ENCODE assay signal across 8 cellular contexts in the genomic region with DNA sequence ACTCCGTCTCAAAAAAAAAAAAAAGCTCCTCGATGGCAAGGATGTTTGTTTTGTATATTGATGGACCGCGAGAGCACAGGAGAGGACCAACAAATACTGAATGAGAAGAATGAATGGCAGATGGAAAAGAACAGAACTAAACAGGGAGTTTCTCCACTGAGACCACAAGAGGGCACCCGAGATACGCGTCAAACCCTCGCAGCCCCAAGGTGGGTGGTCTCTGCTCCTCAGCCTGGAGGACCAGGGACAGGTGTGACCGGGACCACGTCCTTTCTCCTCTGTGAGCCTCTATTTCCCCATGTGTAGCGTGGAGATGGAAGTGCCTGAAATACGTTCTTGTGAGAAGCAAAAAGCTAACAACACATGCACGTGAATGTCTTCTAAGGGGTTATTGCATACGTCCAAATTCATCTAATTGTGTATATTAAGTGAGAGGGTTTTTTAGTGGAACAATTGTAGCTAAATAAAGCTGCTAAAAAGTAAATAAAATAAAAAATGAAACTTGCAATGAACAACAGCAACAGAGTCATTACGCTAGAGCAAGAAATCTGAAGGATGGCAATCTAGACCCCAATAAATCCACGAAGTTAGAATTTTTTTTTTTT. TPM values are rescaled to one million over a fixed set of nuclear protein-coding genes. Genes with fewer than 3 reads are reported as not detected.
DNase-seq lines count a peak whose midpoint lies in the region; ATAC-seq and TF ChIP-seq lines count a peak whose summit lies in the region.

No MANE protein-coding gene starts in this region.

- CTCF ChIA-PET in activated CD8-positive, alpha-beta T cell treated with anti-CD3 and anti-CD28 coated beads, Interleukin-2, amount 10 ng/mL, durations not matched to agents 7 days and 5 days (lab: Charles Lee) = interaction anchor here (0.8 to 4.8 kb wide), 17 partner anchors 9 to 435 kb away, joined by 3 to 48 read pairs (median 3); partner anchors contain the start of gene CDC42EP5

- POLR2A ChIA-PET in activated CD8-positive, alpha-beta T cell treated with anti-CD3 and anti-CD28 coated beads, Interleukin-2, amount 10 ng/mL, durations not matched to agents 7 days and 5 days (lab: Charles Lee) = no interaction called here

- H3K27ac Mint-ChIP-seq in activated CD8-positive, alpha-beta T cell treated with anti-CD3 and anti-CD28 coated beads, Interleukin-2, amount 10 ng/mL, durations not matched to agents 7 days and 5 days = no peak overlapping the region

- peak; percentile 81 for TF ChIP-seq CTCF in AG09309 (IDR thresholded peaks at IDR 0.05; ENCODE audit: control insufficient read depth, insufficient read depth, low read depth, low read length, missing control alignments)
- TF ChIP-seq CTCF in foreskin fibroblast (IDR thresholded peaks at IDR 0.05; ENCODE audit: low read depth, low read length) = peak; percentile 63

- no peaks in the 10 kb centered on the region for H3K9me3 Mint-ChIP-seq in activated CD8-positive, alpha-beta T cell treated with anti-CD3 and anti-CD28 coated beads, Interleukin-2, amount 10 ng/mL, durations not matched to agents 7 days and 5 days (ENCODE audit: insufficient read depth)

- H3K4me3 Mint-ChIP-seq in activated CD8-positive, alpha-beta T cell treated with anti-CD3 and anti-CD28 coated beads, Interleukin-2, amount 10 ng/mL, durations not matched to agents 7 days and 5 days = no peak overlapping the region

- peaks cover 32% of the 10 kb centered on the region for H3K4me1 Mint-ChIP-seq in activated CD8-positive, alpha-beta T cell treated with anti-CD3 and anti-CD28 coated beads, Interleukin-2, amount 10 ng/mL, durations not matched to agents 7 days and 5 days (ENCODE audit: low read depth)

- ATAC-seq in activated CD8-positive, alpha-beta T cell treated with anti-CD3 and anti-CD28 coated beads, Interleukin-2, amount 10 ng/mL, durations not matched to agents 7 days and 5 days = peak; percentile 64
- ATAC-seq in GM21367 (IDR thresholded peaks at IDR 0.05; ENCODE audit: unreplicated experiment) (no peak), GM21447 (IDR thresholded peaks at IDR 0.05; ENCODE audit: unreplicated experiment) (no peak)

- H3K27me3 Mint-ChIP-seq in activated CD8-positive, alpha-beta T cell treated with anti-CD3 and anti-CD28 coated beads, Interleukin-2, amount 10 ng/mL, durations not matched to agents 7 days and 5 days (ENCODE audit: low read depth) = peaks cover 30% of the 10 kb centered on the region

- no peaks in the 10 kb centered on the region for H3K36me3 Mint-ChIP-seq in activated CD8-positive, alpha-beta T cell treated with anti-CD3 and anti-CD28 coated beads, Interleukin-2, amount 10 ng/mL, durations not matched to agents 7 days and 5 days (ENCODE audit: low read depth)

- H3K4me3 ChIP-seq in AG09309 (ENCODE audit: control insufficient read depth, low read depth, low read length) (no peak overlapping the region), foreskin fibroblast (ENCODE audit: low read depth in 1 of 2, low read length in 2 of 2) (no peak overlapping the region)

- DNase-seq in AG09309 (ENCODE audit: low read depth) (no peak), GDM1 (lab: John Stamatoyannopoulos, UW) (peak; percentile 30), NCI-H2107 treated with DMSO at 0.1 percent for 48 hours (lab: John Stamatoyannopoulos, UW; ENCODE audit: unreplicated experiment) (peak; percentile 14), foreskin fibroblast (peak in 1 of 2 donors; percentile 60), pons (ENCODE audit: low spot score) (peak; percentile 48)
- DNase-seq in activated CD8-positive, alpha-beta T cell treated with anti-CD3 and anti-CD28 coated beads, Interleukin-2, amount 10 ng/mL, durations not matched to agents 7 days and 5 days = peak; percentile 60

RNA-seq across cellular contexts. Expression of gene CDC42EP5, which starts 8.3 kb away (rescaled TPM):
- not detected for total RNA-seq in activated CD8-positive, alpha-beta T cell treated with anti-CD3 and anti-CD28 coated beads, Interleukin-2, amount 10 ng/mL, durations not matched to agents 7 days and 5 days

RNA-seq across cellular contexts. Expression of gene LENG9, which starts 17.9 kb away (rescaled TPM):
- 1 to 10 TPM; 5.3 to 5.6 TPM for total RNA-seq in activated CD8-positive, alpha-beta T cell treated with anti-CD3 and anti-CD28 coated beads, Interleukin-2, amount 10 ng/mL, durations not matched to agents 7 days and 5 days

RNA-seq across cellular contexts. Expression of gene LAIR2, which starts 21.2 kb away (rescaled TPM):
- total RNA-seq in activated CD8-positive, alpha-beta T cell treated with anti-CD3 and anti-CD28 coated beads, Interleukin-2, amount 10 ng/mL, durations not matched to agents 7 days and 5 days = 1 to 10 TPM; 1.4 to 1.6 TPM

RNA-seq across cellular contexts. Expression of gene LENG8, which starts 32.4 kb away (rescaled TPM):
- total RNA-seq in activated CD8-positive, alpha-beta T cell treated with anti-CD3 and anti-CD28 coated beads, Interleukin-2, amount 10 ng/mL, durations not matched to agents 7 days and 5 days = 100 to 1,000 TPM; 171 to 181 TPM
